Comparison of ENCODE assay signal across 8 cellular contexts in the genomic region with DNA sequence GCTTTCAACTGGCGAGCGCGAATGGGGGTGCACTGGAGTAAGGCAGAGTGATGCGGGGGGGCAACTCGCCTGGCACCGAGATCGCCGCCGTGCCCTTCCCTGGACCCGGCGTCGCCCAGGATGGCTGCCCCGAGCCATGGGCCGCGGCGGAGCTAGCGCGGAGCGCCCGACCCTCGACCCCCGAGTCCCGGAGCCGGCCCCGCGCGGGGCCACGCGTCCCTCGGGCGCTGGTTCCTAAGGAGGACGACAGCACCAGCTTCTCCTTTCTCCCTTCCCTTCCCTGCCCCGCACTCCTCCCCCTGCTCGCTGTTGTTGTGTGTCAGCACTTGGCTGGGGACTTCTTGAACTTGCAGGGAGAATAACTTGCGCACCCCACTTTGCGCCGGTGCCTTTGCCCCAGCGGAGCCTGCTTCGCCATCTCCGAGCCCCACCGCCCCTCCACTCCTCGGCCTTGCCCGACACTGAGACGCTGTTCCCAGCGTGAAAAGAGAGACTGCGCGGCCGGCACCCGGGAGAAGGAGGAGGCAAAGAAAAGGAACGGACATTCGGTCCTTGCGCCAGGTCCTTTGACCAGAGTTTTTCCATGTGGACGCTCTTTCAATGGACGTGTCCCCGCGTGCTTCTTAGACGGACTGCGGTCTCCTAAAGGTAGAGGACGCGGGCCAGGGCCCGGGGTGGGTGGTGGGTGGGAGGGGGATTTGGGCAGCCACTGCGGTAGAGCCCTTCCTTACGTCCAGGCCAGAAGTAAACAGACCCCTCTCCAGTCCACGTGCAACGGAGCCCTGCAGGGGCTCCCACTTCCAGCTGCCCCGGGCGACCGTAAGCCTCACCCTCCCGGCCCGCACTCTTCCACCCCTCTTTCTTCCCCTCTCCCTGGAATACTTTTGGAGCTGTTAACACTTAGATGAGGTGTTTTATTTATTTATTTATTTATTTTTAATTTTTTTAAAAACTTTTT. TPM values are rescaled to one million over a fixed set of nuclear protein-coding genes. Genes with fewer than 3 reads are reported as not detected.
DNase-seq lines count a peak whose midpoint lies in the region; ATAC-seq and TF ChIP-seq lines count a peak whose summit lies in the region.

No MANE protein-coding gene starts in this region.

- POLR2A ChIA-PET in PC-3 (lab: Charles Lee; ENCODE audit: unreplicated experiment), result no interaction called here

- no peaks in the 10 kb centered on the region for H3K79me2 ChIP-seq in PC-3 (ENCODE audit: low read length)

- no peaks in the 10 kb centered on the region for H3F3A ChIP-seq in PC-3 (ENCODE audit: low read length, unreplicated experiment)

- H3K36me3 ChIP-seq in PC-3 (ENCODE audit: low read depth, low read length), result no peaks in the 10 kb centered on the region
- no peaks in the 10 kb centered on the region for H3K36me3 ChIP-seq in neutrophil

- H3K9me3 ChIP-seq in PC-3 (ENCODE audit: low read length) (no peaks in the 10 kb centered on the region), neutrophil (no peaks in the 10 kb centered on the region)

- H3K27ac ChIP-seq in PC-3 (ENCODE audit: low read length) (no peak overlapping the region), foreskin keratinocyte (peak overlapping the region; percentile 74), neutrophil (peak overlapping the region; percentile 30)

- DNase-seq in NCI-H510A (lab: John Stamatoyannopoulos, UW) (peak; percentile 34), NCI-H510A treated with DMSO at 0.1 percent for 48 hours (lab: John Stamatoyannopoulos, UW) (no peak), PC-3 (no peak), foreskin keratinocyte (peak; percentile 11 to 41), Kasumi-1 (lab: John Stamatoyannopoulos, UW) (no peak), NCI-H2227 treated with DMSO at 0.1 percent for 48 hours (lab: John Stamatoyannopoulos, UW) (no peak), germinal center (ENCODE audit: low spot score) (no peak)

- intact Hi-C loops in PC-3 (cut with micrococcal nuclease), result loop anchor here (10.0 kb wide), 2 partner anchors 516 to 624 kb away; no protein-coding TSS in a partner anchor

- no peaks in the 10 kb centered on the region for H3K4me1 ChIP-seq in PC-3 (ENCODE audit: insufficient read depth, low read length)
- no peaks in the 10 kb centered on the region for H3K4me1 ChIP-seq in foreskin keratinocyte
- peaks cover 22 to 33% of the 10 kb centered on the region in 2 experiments for H3K4me1 ChIP-seq in neutrophil (ENCODE audit: control insufficient read depth in 1 of 2, insufficient read depth in 1 of 2, low read depth in 1 of 2, low read length in 1 of 2)

- no peaks in the 10 kb centered on the region for H3K9me2 ChIP-seq in PC-3 (replicated peaks; ENCODE audit: low read length)

- H3K9ac ChIP-seq in PC-3 (ENCODE audit: low read length), result no peak overlapping the region

- 0 out of 2 replicates have a peak, but pooled peaks have one; percentile 9 for ATAC-seq in PC-3
- peak; percentile 32 for ATAC-seq in foreskin keratinocyte

- H2AFZ ChIP-seq in PC-3 (ENCODE audit: low read length), result peak overlapping the region; percentile 63

- CTCF ChIA-PET in PC-3 (lab: Charles Lee), result interaction anchor here (0.6 kb wide), 1 partner anchor 559 kb away, joined by 3 read pairs; no protein-coding TSS in a partner anchor

- H4K20me1 ChIP-seq in PC-3 (ENCODE audit: low read length), result no peaks in the 10 kb centered on the region

- TF ChIP-seq CTCF in PC-3 (conservative IDR thresholded peaks at IDR 0.05; ENCODE audit: low read depth, low read length) (no peak), foreskin keratinocyte (conservative IDR thresholded peaks at IDR 0.05) (no peak), neutrophil (IDR thresholded peaks at IDR 0.05) (no peak)

- no TSS peak for BruUV-seq in PC-3 (replicated peaks; lab: Mats Ljungman, UMichigan)

- peak overlapping the region; percentile 66 for H3K4me3 ChIP-seq in PC-3 (ENCODE audit: low read length)
- H3K4me3 ChIP-seq in neutrophil (ENCODE audit: low read depth in 1 of 2, low read length in 1 of 2), result peak overlapping the region; percentile 59 to 67

- peaks cover 58% of the 10 kb centered on the region for H3K27me3 ChIP-seq in PC-3 (ENCODE audit: low read length)
- no peaks in the 10 kb centered on the region for H3K27me3 ChIP-seq in foreskin keratinocyte
- peaks cover 96% of the 10 kb centered on the region for H3K27me3 ChIP-seq in neutrophil

- H3K4me2 ChIP-seq in PC-3 (ENCODE audit: low read length), result peak overlapping the region; percentile 85

RNA-seq across cellular contexts. Expression of a gene that starts 1.0 kb away (rescaled TPM):
- total RNA-seq in PC-3 (2014; rRNA removed) (0.40 and 0.73 TPM in 2 replicates), foreskin keratinocyte (7.3 and 8.2 TPM in 2 replicates)
- polyA plus RNA-seq in foreskin keratinocyte, result 3.2 and 3.3 TPM in 2 replicates

Comparison
In these comparisons a context has a peak if more than half of its experiments do, and no peak if none do; other contexts are left out.
1. DNase-seq: peak in NCI-H510A (single experiment) and foreskin keratinocyte (2 of 2); none in NCI-H510A treated with DMSO at 0.1 percent for 48 hours (single experiment), PC-3 (single experiment), Kasumi-1 (0 of 2), NCI-H2227 treated with DMSO at 0.1 percent for 48 hours (single experiment) and germinal center (single experiment).